ENCODE assay signal across 1 cellular context in genomic region chr7:45082031-45082830, GRCh38.
TF ChIP-seq lines count a peak whose summit lies in the region.

No MANE protein-coding gene starts in this region.

TF ChIP-seq in IMR-90, 13 proteins besides CTCF, POLR2A, EP300 and RAD21:
- TF ChIP-seq, protein P1, sequence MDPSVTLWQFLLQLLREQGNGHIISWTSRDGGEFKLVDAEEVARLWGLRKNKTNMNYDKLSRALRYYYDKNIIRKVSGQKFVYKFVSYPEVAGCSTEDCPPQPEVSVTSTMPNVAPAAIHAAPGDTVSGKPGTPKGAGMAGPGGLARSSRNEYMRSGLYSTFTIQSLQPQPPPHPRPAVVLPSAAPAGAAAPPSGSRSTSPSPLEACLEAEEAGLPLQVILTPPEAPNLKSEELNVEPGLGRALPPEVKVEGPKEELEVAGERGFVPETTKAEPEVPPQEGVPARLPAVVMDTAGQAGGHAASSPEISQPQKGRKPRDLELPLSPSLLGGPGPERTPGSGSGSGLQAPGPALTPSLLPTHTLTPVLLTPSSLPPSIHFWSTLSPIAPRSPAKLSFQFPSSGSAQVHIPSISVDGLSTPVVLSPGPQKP (IDR thresholded peaks at IDR 0.05; ENCODE audit: borderline replicate concordance, low read depth, low read length), result no peak
- TF ChIP-seq RCOR1 (IDR thresholded peaks at IDR 0.05; ENCODE audit: insufficient replicate concordance, low read length) (no peak), SMC3 (IDR thresholded peaks at IDR 0.05; ENCODE audit: low read depth, low read length) (no peak), NFE2L2 (IDR thresholded peaks at IDR 0.05; ENCODE audit: low read depth, low read length) (no peak), MAFK (IDR thresholded peaks at IDR 0.05; ENCODE audit: low read depth, low read length) (no peak), MAZ (IDR thresholded peaks at IDR 0.05; ENCODE audit: borderline replicate concordance, low read depth, low read length) (no peak), CEBPB (IDR thresholded peaks at IDR 0.05; ENCODE audit: low read depth, low read length) (no peak), MXI1 (IDR thresholded peaks at IDR 0.05; ENCODE audit: borderline replicate concordance, low read depth, low read length) (no peak), USF2 (IDR thresholded peaks at IDR 0.05; ENCODE audit: low read depth, low read length) (no peak), RFX5 (IDR thresholded peaks at IDR 0.05; ENCODE audit: low read depth, low read length) (no peak), FOS (IDR thresholded peaks at IDR 0.05; ENCODE audit: low read depth, low read length) (no peak), BHLHE40 (IDR thresholded peaks at IDR 0.05; ENCODE audit: low read depth, low read length) (no peak), CHD1 (IDR thresholded peaks at IDR 0.05; ENCODE audit: low read depth, low read length) (no peak)
